Comparison of ENCODE assay signal across 8 cellular contexts in the genomic region with DNA sequence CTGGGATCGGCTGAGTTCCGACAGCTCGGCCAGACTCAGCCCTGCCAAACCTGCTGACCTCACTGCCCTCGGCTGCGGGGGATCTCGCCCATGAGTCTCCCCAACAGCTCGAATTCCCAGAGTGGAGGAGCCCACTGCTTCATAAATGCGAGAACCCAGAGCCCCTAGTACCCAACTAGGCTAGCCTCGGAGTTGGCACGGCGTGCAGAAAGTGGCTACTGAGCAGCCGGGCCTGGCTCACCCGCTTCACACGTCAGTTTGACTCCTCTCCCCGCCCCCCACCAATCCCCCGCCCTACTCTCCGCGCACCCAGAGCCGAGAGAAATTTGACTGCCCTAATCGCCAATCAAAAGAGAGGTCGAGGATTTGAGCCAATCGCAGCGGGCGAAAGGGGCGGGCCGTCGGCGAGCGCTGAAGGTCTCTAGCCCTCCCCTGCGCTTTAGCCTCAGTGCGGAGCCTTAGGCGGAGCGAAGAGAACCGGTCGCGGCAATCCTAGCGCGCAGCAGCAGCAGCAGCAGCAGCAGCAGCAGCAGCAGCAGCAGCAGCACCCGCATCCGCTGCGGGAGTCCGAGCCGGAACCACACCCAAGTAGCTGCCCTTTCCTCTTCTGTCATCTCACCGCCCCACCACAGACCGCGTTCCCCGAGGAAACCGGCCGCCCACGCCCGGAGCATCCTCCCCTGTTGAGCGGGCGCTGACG. TPM values are rescaled to one million over a fixed set of nuclear protein-coding genes. Genes with fewer than 3 reads are reported as not detected.
DNase-seq lines count a peak whose midpoint lies in the region; ATAC-seq and TF ChIP-seq lines count a peak whose summit lies in the region.

A gene (plus strand): TSS at position 448 of the 700 bp plus-strand sequence. CDS start 264 bp downstream, outside the sequence.

- DNase-seq in NCI-H2196 treated with DMSO at 0.1 percent for 48 hours (lab: John Stamatoyannopoulos, UW; ENCODE audit: unreplicated experiment) (peak; percentile 94), breast epithelium (ENCODE audit: low spot score in 2 of 2) (peak; percentile 95)

- peak within 1 kb of the TSS; percentile 72; the same call in 1 of the 2 replicates for H3K9ac ChIP-seq in iPS-20b (ENCODE audit: low read depth, low read length)

- H3K9me3 ChIP-seq in breast epithelium (no peaks in the 10 kb centered on the region), iPS-20b (ENCODE audit: insufficient read depth, low read depth, low read length) (no peaks in the 10 kb centered on the region)

- peak; percentile 97 for TF ChIP-seq POLR2A in breast epithelium (IDR thresholded peaks at IDR 0.05)

- peak within 1 kb of the TSS; percentile 70 for H3K27ac ChIP-seq in ACC112 (ENCODE audit: low read depth, low read length)
- H3K27ac ChIP-seq in VCaP: peak within 1 kb of the TSS; percentile 87
- H3K27ac ChIP-seq in breast epithelium: peak within 1 kb of the TSS; percentile 90 to 95
- no peak within 1 kb of the TSS for H3K27ac ChIP-seq in iPS-20b (ENCODE audit: low read length)
- peak within 1 kb of the TSS; percentile 79 to 98 (median 95) for H3K27ac ChIP-seq in skin epidermis

- TF ChIP-seq CTCF in VCaP (conservative IDR thresholded peaks at IDR 0.05) (no peak), breast epithelium (IDR thresholded peaks at IDR 0.05) (no peak)

- H3K36me3 ChIP-seq in ACC112 (ENCODE audit: insufficient read depth, low read length) (no peaks in the 10 kb centered on the region), breast epithelium (no peaks in the 10 kb centered on the region), iPS-20b (ENCODE audit: insufficient read depth, low read depth, low read length) (no peaks in the 10 kb centered on the region)

- H2AFZ ChIP-seq in ACC112 (ENCODE audit: low read length, unreplicated experiment): peak within 1 kb of the TSS; percentile 83

- no peaks in the 10 kb centered on the region for H3K27me3 ChIP-seq in ACC112 (ENCODE audit: insufficient read depth, low read length)
- no peaks in the 10 kb centered on the region for H3K27me3 ChIP-seq in breast epithelium
- peaks cover 7% of the 10 kb centered on the region; the same call in 1 of the 2 replicates for H3K27me3 ChIP-seq in iPS-20b (ENCODE audit: insufficient read depth, low read length)

- peak within 1 kb of the TSS; percentile 82 for H3K4me3 ChIP-seq in ACC112 (ENCODE audit: low read depth, low read length)
- H3K4me3 ChIP-seq in breast epithelium: peak within 1 kb of the TSS; percentile 82 to 94 (median 86)
- peak within 1 kb of the TSS; percentile 91 for H3K4me3 ChIP-seq in iPS-20b (ENCODE audit: low read length)
- H3K4me3 ChIP-seq in skin epidermis: peak within 1 kb of the TSS; percentile 80 to 97 (median 92)

- peak; percentile 68 for ATAC-seq in GM18870 (IDR thresholded peaks at IDR 0.05; ENCODE audit: unreplicated experiment)
- ATAC-seq in HG03135 (IDR thresholded peaks at IDR 0.05; ENCODE audit: unreplicated experiment): peak; percentile 66

- intact Hi-C loops in breast epithelium (cut with DNase I; ENCODE audit: low total_unique reads): no loop called here

- H3K4me1 ChIP-seq in ACC112 (ENCODE audit: control insufficient read depth, insufficient read depth, low read length, unreplicated experiment) (peaks cover 19% of the 10 kb centered on the region), breast epithelium (no peaks in the 10 kb centered on the region), iPS-20b (ENCODE audit: insufficient read depth, low read length) (peaks cover 18% of the 10 kb centered on the region; the same call in 1 of the 2 replicates)

- peaks cover 48% of the 10 kb centered on the region for H3K79me2 ChIP-seq in ACC112 (ENCODE audit: control insufficient read depth, insufficient read depth, low read length, unreplicated experiment)

RNA-seq across cellular contexts. Expression of the gene that starts here (rescaled TPM):
- total RNA-seq in breast epithelium: 100 to 1,000 TPM in 2 of 3 donors, 10 to 100 TPM in 1; 96.7 to 157 (median 133) TPM
